In the genomic region with DNA sequence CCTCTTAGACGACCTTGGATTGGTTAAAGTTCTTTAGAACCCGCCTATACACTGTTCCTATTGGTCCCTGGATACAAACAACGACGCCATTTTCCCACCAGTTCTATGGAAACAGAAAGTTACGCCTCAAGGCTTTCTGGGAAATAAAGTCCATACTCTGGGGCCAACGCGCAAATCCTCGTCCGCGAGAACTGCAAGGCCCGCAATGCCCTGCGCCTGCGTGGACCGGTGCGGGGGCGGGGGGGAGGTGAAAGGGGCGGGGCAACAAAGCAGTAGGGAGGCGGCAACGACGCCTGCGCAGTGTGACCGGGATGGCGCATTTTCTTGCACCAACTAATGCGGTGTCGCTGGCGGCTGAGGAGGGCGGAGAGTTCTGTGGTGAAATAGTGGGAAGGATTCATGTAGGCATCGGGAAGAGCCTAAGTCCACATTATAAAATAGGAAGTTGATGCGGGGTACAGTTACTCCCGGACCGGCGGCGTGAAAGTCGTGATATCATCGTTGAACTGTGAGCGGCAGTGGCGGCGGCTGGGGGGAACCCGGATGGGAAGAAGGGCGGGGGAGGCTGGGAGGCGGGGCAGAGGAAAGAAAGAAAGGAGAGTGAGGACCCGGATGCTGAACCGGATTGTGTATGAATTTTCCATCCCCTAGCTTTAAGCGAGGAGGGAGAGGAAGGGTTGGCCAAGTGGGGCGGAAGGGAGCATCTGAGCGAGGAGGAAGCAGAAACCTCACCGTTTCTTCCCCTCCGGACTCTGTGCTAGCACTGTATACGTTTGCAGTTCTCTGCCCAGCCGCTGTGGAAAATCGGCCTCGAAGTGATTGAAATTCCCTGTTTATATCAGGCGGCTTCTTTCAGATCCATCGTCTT, we compare ENCODE assay signal across 8 cellular contexts. TPM values are rescaled to one million over a fixed set of nuclear protein-coding genes. Genes with fewer than 3 reads are reported as not detected.
A peak's percentile ranks its signal among the peaks of the same experiment; 100 is the strongest.
DNase-seq lines count a peak whose midpoint lies in the region; ATAC-seq and TF ChIP-seq lines count a peak whose summit lies in the region.

A gene (plus strand): TSS at position 300 of the 868 bp plus-strand sequence. CDS start 6,695 bp downstream, outside the sequence.

- no peak within 1 kb of the TSS for H3K4me3 Mint-ChIP-seq in activated CD4-positive, alpha-beta T cell treated with anti-CD3 and anti-CD28 coated beads, Interleukin-2, amount 10 ng/mL, durations not matched to agents 7 days and 5 days

- H3K9me3 Mint-ChIP-seq in activated CD4-positive, alpha-beta T cell treated with anti-CD3 and anti-CD28 coated beads, Interleukin-2, amount 10 ng/mL, durations not matched to agents 7 days and 5 days, result no peaks in the 10 kb centered on the region

- no peak within 1 kb of the TSS for H3K27ac Mint-ChIP-seq in activated CD4-positive, alpha-beta T cell treated with anti-CD3 and anti-CD28 coated beads, Interleukin-2, amount 10 ng/mL, durations not matched to agents 7 days and 5 days

- H3K4me1 Mint-ChIP-seq in activated CD4-positive, alpha-beta T cell treated with anti-CD3 and anti-CD28 coated beads, Interleukin-2, amount 10 ng/mL, durations not matched to agents 7 days and 5 days, result peaks cover 29% of the 10 kb centered on the region

- POLR2A ChIA-PET in activated CD4-positive, alpha-beta T cell treated with anti-CD3 and anti-CD28 coated beads, Interleukin-2, amount 10 ng/mL, durations not matched to agents 7 days and 5 days (lab: Charles Lee), result no interaction called here

- 0 out of 2 replicates have a peak, but pooled peaks have one; percentile 25 for TF ChIP-seq CTCF in C4-2B (conservative IDR thresholded peaks at IDR 0.05)

- ATAC-seq in GM19372 (IDR thresholded peaks at IDR 0.05; ENCODE audit: low read depth, unreplicated experiment) (peak; percentile 65), HG03521 (IDR thresholded peaks at IDR 0.05; ENCODE audit: unreplicated experiment) (peak; percentile 72), left colon (peak; percentile 83)

- intact Hi-C loops in left colon (cut with DNase I, micrococcal nuclease), result no loop called here

- H3K27me3 Mint-ChIP-seq in activated CD4-positive, alpha-beta T cell treated with anti-CD3 and anti-CD28 coated beads, Interleukin-2, amount 10 ng/mL, durations not matched to agents 7 days and 5 days, result no peaks in the 10 kb centered on the region

- peak within 1 kb of the TSS; percentile 99 for H3K27ac ChIP-seq in C4-2B

- peaks cover 26% of the 10 kb centered on the region for H3K36me3 Mint-ChIP-seq in activated CD4-positive, alpha-beta T cell treated with anti-CD3 and anti-CD28 coated beads, Interleukin-2, amount 10 ng/mL, durations not matched to agents 7 days and 5 days (ENCODE audit: low read depth)

- peak; percentile 99 for DNase-seq in NCI-H69 (lab: John Stamatoyannopoulos, UW)
- peak; percentile 97 for DNase-seq in activated CD4-positive, alpha-beta T cell treated with anti-CD3 and anti-CD28 coated beads, Interleukin-2, amount 10 ng/mL, durations not matched to agents 7 days and 5 days
- peak; percentile 41 for DNase-seq in cortex of kidney (lab: John Stamatoyannopoulos, UW)
- DNase-seq in left colon, result peak; percentile 97 to 98
- DNase-seq in stimulated activated CD4-positive, alpha-beta T cell treated with anti-CD3 and anti-CD28 coated beads, Interleukin-1b, Interleukin-23, amount 100 ng/mL, for 48 hours, result peak; percentile 99

- CTCF ChIA-PET in activated CD4-positive, alpha-beta T cell treated with anti-CD3 and anti-CD28 coated beads, Interleukin-2, amount 10 ng/mL, durations not matched to agents 7 days and 5 days (lab: Charles Lee), result interaction anchor here (1.4 to 1.8 kb wide), 3 partner anchors 13 to 29 kb away, joined by 3 to 5 read pairs (median 4); no protein-coding TSS in a partner anchor

RNA-seq across cellular contexts. Expression of the gene that starts here (rescaled TPM):
- 10 to 100 TPM; 27.2 to 27.6 TPM for total RNA-seq in activated CD4-positive, alpha-beta T cell treated with anti-CD3 and anti-CD28 coated beads, Interleukin-2, amount 10 ng/mL, durations not matched to agents 7 days and 5 days
- total RNA-seq in left colon, result 10 to 100 TPM; 29.9 to 30.9 TPM

Comparison
In these comparisons a context has a peak if more than half of its experiments do, and no peak if none do; other contexts are left out.
1. Peak in every context shown above with its lines: DNase-seq, ATAC-seq and H3K27ac ChIP-seq.
2. DNase-seq: peak in every context shown above with its lines; median percentile 99 in NCI-H69; 99 in stimulated activated CD4-positive, alpha-beta T cell treated with anti-CD3 and anti-CD28 coated beads, Interleukin-1b, Interleukin-23, amount 100 ng/mL, for 48 hours; 98 in left colon; 97 in activated CD4-positive, alpha-beta T cell treated with anti-CD3 and anti-CD28 coated beads, Interleukin-2, amount 10 ng/mL, durations not matched to agents 7 days and 5 days; 41 in cortex of kidney.